In the genomic region with DNA sequence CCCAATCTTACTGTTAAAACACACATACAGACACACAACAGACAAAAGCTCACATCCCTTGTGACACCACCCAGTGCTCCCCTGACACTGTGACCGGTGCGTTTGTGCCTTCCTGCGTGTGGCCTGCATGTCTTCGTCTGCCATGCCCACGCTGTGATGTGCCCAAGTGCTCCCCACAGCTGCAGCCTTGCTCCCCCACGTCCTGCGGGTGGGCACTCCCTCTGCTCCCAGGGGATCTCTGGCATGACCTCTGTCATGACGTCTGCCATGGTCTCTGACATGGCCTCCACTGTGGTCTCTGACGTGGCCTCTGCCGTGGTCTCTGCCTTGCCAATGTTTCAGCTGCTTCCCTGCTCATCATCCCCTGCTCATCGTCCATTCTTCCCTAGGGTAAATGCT, we compare ENCODE assay signal across 12 cellular contexts.
DNase-seq lines count a peak whose midpoint lies in the region; ATAC-seq and TF ChIP-seq lines count a peak whose summit lies in the region.
"Had no signal": no experiment of that assay in that cellular context is flagged by ENCODE, and none has a peak within 500 bp of the region (broad histone marks: within the 10 kb centered on the region; RNA-seq: fewer than 3 reads in every experiment).

No MANE protein-coding gene starts in this region.

- no peaks in the 10 kb centered on the region for H3K36me3 Mint-ChIP-seq in activated T-cell treated with anti-CD3 and anti-CD28 coated beads, Interleukin-2, amount 50 U/mL, for 24 hours (ENCODE audit: low read depth)
- H3K36me3 Mint-ChIP-seq in activated naive CD8-positive, alpha-beta T cell = no peaks in the 10 kb centered on the region

- no peaks in the 10 kb centered on the region for H3K9me3 Mint-ChIP-seq in activated T-cell treated with anti-CD3 and anti-CD28 coated beads, Interleukin-2, amount 50 U/mL, for 24 hours
- no peaks in the 10 kb centered on the region for H3K9me3 Mint-ChIP-seq in activated naive CD8-positive, alpha-beta T cell (ENCODE audit: low read depth)

- H3K27ac ChIP-seq in prostate gland = no peak overlapping the region
- H3K27ac ChIP-seq: VCaP had no signal

- no peaks in the 10 kb centered on the region for H3K4me1 ChIP-seq in prostate gland (replicated peaks)

- no peaks in the 10 kb centered on the region for H3K27me3 ChIP-seq in prostate gland (replicated peaks; ENCODE audit: insufficient read depth)
- H3K27me3 ChIP-seq: dorsolateral prefrontal cortex had no signal

- intact Hi-C loops in prostate gland (cut with DNase I) = no loop called here

- ATAC-seq in HG02981 (IDR thresholded peaks at IDR 0.05; ENCODE audit: unreplicated experiment) (peak; percentile 15), GM18861 (IDR thresholded peaks at IDR 0.05; ENCODE audit: unreplicated experiment) (no peak)
- no peak for ATAC-seq in stimulated activated naive CD8-positive, alpha-beta T cell treated with anti-CD3 and anti-CD28 coated beads, Interleukin-15, Interleukin-2, amounts not matched to agents 100 U/mL and 50 U/mL, for 24 hours

- TF ChIP-seq POLR2A in prostate gland (IDR thresholded peaks at IDR 0.05) = no peak

- TF ChIP-seq CTCF in prostate gland (IDR thresholded peaks at IDR 0.05) = no peak

- no peaks in the 10 kb centered on the region for H3K9me3 ChIP-seq in prostate gland
- H3K9me3 ChIP-seq: left lung had no signal

- H3K4me3 Mint-ChIP-seq in activated T-cell treated with anti-CD3 and anti-CD28 coated beads, Interleukin-2, amount 50 U/mL, for 24 hours = peak overlapping the region; percentile 75
- H3K4me3 Mint-ChIP-seq in activated naive CD8-positive, alpha-beta T cell = peak overlapping the region; percentile 86

- no peak overlapping the region for H3K4me3 ChIP-seq in prostate gland
- H3K4me3 ChIP-seq: dorsolateral prefrontal cortex, left lung had no signal

- no peaks in the 10 kb centered on the region for H3K27me3 Mint-ChIP-seq in activated T-cell treated with anti-CD3 and anti-CD28 coated beads, Interleukin-2, amount 50 U/mL, for 24 hours
- no peaks in the 10 kb centered on the region for H3K27me3 Mint-ChIP-seq in activated naive CD8-positive, alpha-beta T cell

- H3K36me3 ChIP-seq in prostate gland = no peaks in the 10 kb centered on the region
- H3K36me3 ChIP-seq: left lung had no signal

- peak; percentile 30 for DNase-seq in activated T-cell treated with anti-CD3 and anti-CD28 coated beads, Interleukin-2, amount 50 U/mL, for 24 hours
- no peak for DNase-seq in activated T-cell treated with anti-CD3 and anti-CD28 coated beads for 4 hours
- DNase-seq in stimulated activated naive CD8-positive, alpha-beta T cell treated with anti-CD3 and anti-CD28 coated beads, Interleukin-15, Interleukin-2, amounts not matched to agents 100 U/mL and 50 U/mL, for 24 hours = peak; percentile 21
- DNase-seq in GF-D8 (lab: John Stamatoyannopoulos, UW) = no peak
- DNase-seq in prostate gland (ENCODE audit: low spot score) = no peak
- DNase-seq: NCI-H2029 treated with DMSO at 0.1 percent for 48 hours had no signal

- 87% methylated on average over 11 of the region's 11 CpGs for WGBS in prostate gland

- H3K27ac Mint-ChIP-seq in activated T-cell treated with anti-CD3 and anti-CD28 coated beads, Interleukin-2, amount 50 U/mL, for 24 hours = peak overlapping the region; percentile 76
- H3K27ac Mint-ChIP-seq in activated naive CD8-positive, alpha-beta T cell = peak overlapping the region; percentile 94

- H3K4me1 Mint-ChIP-seq in activated T-cell treated with anti-CD3 and anti-CD28 coated beads, Interleukin-2, amount 50 U/mL, for 24 hours (ENCODE audit: low read depth) = peaks cover 28% of the 10 kb centered on the region
- H3K4me1 Mint-ChIP-seq in activated naive CD8-positive, alpha-beta T cell (ENCODE audit: low read depth) = peaks cover 31% of the 10 kb centered on the region

Comparison
In these comparisons a context has a peak if more than half of its experiments do, and no peak if none do; other contexts are left out.
1. DNase-seq: peak in activated T-cell treated with anti-CD3 and anti-CD28 coated beads, Interleukin-2, amount 50 U/mL, for 24 hours (single experiment) and stimulated activated naive CD8-positive, alpha-beta T cell treated with anti-CD3 and anti-CD28 coated beads, Interleukin-15, Interleukin-2, amounts not matched to agents 100 U/mL and 50 U/mL, for 24 hours (single experiment); none in activated T-cell treated with anti-CD3 and anti-CD28 coated beads for 4 hours (single experiment), GF-D8 (single experiment) and prostate gland (single experiment).